8 cellular contexts compared by ENCODE assay signal in the genomic region with DNA sequence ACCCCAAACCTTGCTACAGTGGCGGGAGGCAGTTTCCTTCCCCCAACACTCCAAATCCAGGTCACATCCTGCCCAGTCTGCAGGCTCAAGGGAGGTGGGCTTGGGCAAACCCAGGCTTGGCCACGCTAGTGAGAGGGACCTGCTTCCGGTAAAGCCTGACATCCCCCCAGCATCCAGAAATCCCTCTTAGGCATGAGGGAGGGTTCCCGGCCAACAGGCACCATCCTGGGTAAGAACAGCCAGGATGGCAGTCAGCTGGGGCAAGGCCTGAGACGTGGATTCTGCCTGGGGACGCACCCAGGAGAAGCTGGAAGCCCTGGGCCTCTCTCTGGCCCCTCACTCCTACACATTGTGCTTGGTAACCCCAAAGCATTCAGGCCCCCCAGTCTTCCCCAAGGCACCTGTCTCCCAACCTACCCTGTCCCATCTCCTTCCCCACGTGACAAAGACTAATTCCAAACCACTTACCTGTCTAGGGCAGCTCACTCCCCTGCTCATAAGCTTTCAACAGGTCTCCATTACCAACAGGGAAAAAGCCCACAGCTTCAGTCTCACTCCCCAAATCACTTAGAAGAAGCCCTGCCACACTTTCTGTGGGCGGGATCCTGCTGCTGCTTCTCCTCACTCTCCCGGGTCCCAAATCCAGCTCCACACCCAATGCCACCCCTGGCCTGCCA. TPM values are rescaled to one million over a fixed set of nuclear protein-coding genes. Genes with fewer than 3 reads are reported as not detected.
DNase-seq lines count a peak whose midpoint lies in the region; ATAC-seq, FAIRE-seq and TF ChIP-seq lines count a peak whose summit lies in the region.

No MANE protein-coding gene starts in this region.

- peak overlapping the region; percentile 90 for H3K4me3 Mint-ChIP-seq in T-helper 17 cell

- peaks cover 2% of the 10 kb centered on the region for H3K36me3 ChIP-seq in H7 (replicated peaks; ENCODE audit: control insufficient read depth, insufficient read depth, low read length)
- H3K36me3 ChIP-seq in small intestine (ENCODE audit: control insufficient read depth in 2 of 2, insufficient read depth in 2 of 2, low read length in 2 of 2): peaks cover 0 to 2% of the 10 kb centered on the region in 2 donors

- peak; percentile 76 for DNase-seq in H7
- no peak for DNase-seq in T-helper 17 cell
- DNase-seq in fibroblast of the aortic adventitia (ENCODE audit: low read depth): no peak
- DNase-seq in small intestine: no peak
- no peak for DNase-seq in NCI-H1105 (lab: John Stamatoyannopoulos, UW)
- no peak for DNase-seq in NCI-H774 (lab: John Stamatoyannopoulos, UW)
- DNase-seq in midbrain (lab: John Stamatoyannopoulos, UW): no peak

- H3K4me3 ChIP-seq in H7 (ENCODE audit: insufficient read depth, low read depth, low read length) (peak overlapping the region; percentile 79), fibroblast of the aortic adventitia (ENCODE audit: low read depth, low read length) (peak overlapping the region; percentile 77), small intestine (ENCODE audit: low read depth in 1 of 2, low read length in 2 of 2) (peak overlapping the region; percentile 56 to 72)

- 45 to 49% (median 48%) methylated on average over 9 of the region's 9 CpGs for WGBS in small intestine, 3 donors

- peak overlapping the region; percentile 90 for H3K27ac Mint-ChIP-seq in T-helper 17 cell

- H3K27ac ChIP-seq in small intestine (ENCODE audit: low read depth in 1 of 2, low read length in 1 of 2): peak overlapping the region; percentile 90 to 92

- peaks cover 2% of the 10 kb centered on the region for H3K36me3 Mint-ChIP-seq in T-helper 17 cell (ENCODE audit: low read depth)

- no peaks in the 10 kb centered on the region for H3K9me3 ChIP-seq in T-helper 17 cell (ENCODE audit: control insufficient read depth, low read length, poor library complexity, severe bottlenecking)
- H3K9me3 ChIP-seq in small intestine (ENCODE audit: control insufficient read depth, low read depth): no peaks in the 10 kb centered on the region

- no peaks in the 10 kb centered on the region for H3K27me3 Mint-ChIP-seq in T-helper 17 cell

- peaks cover 25% of the 10 kb centered on the region for H3K4me1 Mint-ChIP-seq in T-helper 17 cell

- ATAC-seq in T-helper 17 cell: no peak
- ATAC-seq in HG03196 (IDR thresholded peaks at IDR 0.05; ENCODE audit: unreplicated experiment): no peak

- FAIRE-seq in small intestine (lab: Jason Lieb, UNC): no peak

- no peak for TF ChIP-seq CTCF in fibroblast of the aortic adventitia (IDR thresholded peaks at IDR 0.05; ENCODE audit: insufficient read depth, low read length)

- peaks cover 4% of the 10 kb centered on the region; the same call in 1 of the 2 replicates for H3K27me3 ChIP-seq in H7 (ENCODE audit: control insufficient read depth, insufficient read depth, low read length)
- no peaks in the 10 kb centered on the region for H3K27me3 ChIP-seq in small intestine (ENCODE audit: control insufficient read depth in 2 of 2, insufficient read depth in 2 of 2, low read length in 2 of 2)

- H3K4me1 ChIP-seq in small intestine (ENCODE audit: control insufficient read depth in 2 of 2, insufficient read depth in 1 of 2, low read depth in 1 of 2, low read length in 1 of 2): peaks cover 0 to 5% of the 10 kb centered on the region in 2 donors

RNA-seq across cellular contexts. Expression of a gene that starts 2.1 kb away (rescaled TPM):
- 0.11 TPM in 1 of 2 replicates, not detected in the other for total RNA-seq in H7 (2014; rRNA removed; shearing (Covaris generic))
- total RNA-seq in T-helper 17 cell (under 1 TPM; 0.13 to 0.45 TPM), fibroblast of the aortic adventitia (ENCODE audit: low replicate concordance) (0.16 and 0.18 TPM in 2 replicates)
- under 1 TPM in 1 of 3 donors, not detected in 2; 0.07 TPM for polyA plus RNA-seq in small intestine

RNA-seq across cellular contexts. Expression of a gene that starts 2.5 kb away (rescaled TPM):
- 1.3 and 1.4 TPM in 2 replicates for total RNA-seq in H7 (2014; rRNA removed; shearing (Covaris generic))
- 1 to 10 TPM in 1 of 2 donors, under 1 TPM in 1; 0.89 to 1.2 TPM for total RNA-seq in T-helper 17 cell
- total RNA-seq in fibroblast of the aortic adventitia (ENCODE audit: low replicate concordance): 2.2 and 2.5 TPM in 2 replicates
- 1 to 10 TPM in 2 of 3 donors, under 1 TPM in 1; 0.89 to 5.4 (median 1.6) TPM for polyA plus RNA-seq in small intestine

RNA-seq across cellular contexts. Expression of a gene that starts 10.0 kb away (rescaled TPM):
- 39.9 and 56.7 TPM in 2 replicates for total RNA-seq in H7 (2014; rRNA removed; shearing (Covaris generic))
- total RNA-seq in T-helper 17 cell (10 to 100 TPM; 10.2 to 12.2 TPM), fibroblast of the aortic adventitia (ENCODE audit: low replicate concordance) (17.6 and 23.6 TPM in 2 replicates)
- 10 to 100 TPM; 30.6 to 54.8 (median 53.8) TPM for polyA plus RNA-seq in small intestine

RNA-seq across cellular contexts. Expression of a gene that starts 22.0 kb away (rescaled TPM):
- 51.8 and 57.8 TPM in 2 replicates for total RNA-seq in H7 (2014; rRNA removed; shearing (Covaris generic))
- total RNA-seq in T-helper 17 cell (10 to 100 TPM in 1 of 2 donors, 1 to 10 TPM in 1; 2.6 to 11.5 TPM), fibroblast of the aortic adventitia (ENCODE audit: low replicate concordance) (0.74 and 23.7 TPM in 2 replicates)
- 10 to 100 TPM in 1 of 3 donors, 1 to 10 TPM in 2; 2.2 to 10.9 (median 2.5) TPM for polyA plus RNA-seq in small intestine

RNA-seq across cellular contexts. Expression of a gene that starts 55.9 kb away (rescaled TPM):
- total RNA-seq in H7 (2014; rRNA removed; shearing (Covaris generic)): under 0.01 TPM in 1 of 2 replicates, not detected in the other
- 1 to 10 TPM; 3.7 to 4.0 TPM for total RNA-seq in T-helper 17 cell
- 2.7 and 7.6 TPM in 2 replicates for total RNA-seq in fibroblast of the aortic adventitia (ENCODE audit: low replicate concordance)
- 1 to 10 TPM; 5.4 to 8.7 (median 7.2) TPM for polyA plus RNA-seq in small intestine
